In genomic region chr2:102485151-102485769, GRCh38 we compare ENCODE assay signal across 20 cellular contexts. TPM values are rescaled to one million over a fixed set of nuclear protein-coding genes. Genes with fewer than 3 reads are reported as not detected.
A peak's percentile ranks its signal among the peaks of the same experiment; 100 is the strongest.
DNase-seq lines count a peak whose midpoint lies in the region; ATAC-seq, FAIRE-seq and TF ChIP-seq lines count a peak whose summit lies in the region.
"Had no signal": no experiment of that assay in that cellular context is flagged by ENCODE, and none has a peak within 500 bp of the region (broad histone marks: within the 10 kb centered on the region; RNA-seq: fewer than 3 reads in every experiment).

No MANE protein-coding gene starts in this region.

- no peaks in the 10 kb centered on the region for H3K36me3 Mint-ChIP-seq in chondrocyte (ENCODE audit: low read depth)

- TF ChIP-seq CTCF in chondrocyte (IDR thresholded peaks at IDR 0.05) (no peak), spleen (IDR thresholded peaks at IDR 0.05 in 8 of 11, conservative IDR thresholded peaks at IDR 0.05 in 3 of 11) (no peak)

- no peaks in the 10 kb centered on the region for H3K4me1 ChIP-seq in small intestine (ENCODE audit: control insufficient read depth in 2 of 2, insufficient read depth in 1 of 2, low read depth in 1 of 2, low read length in 1 of 2)
- H3K4me1 ChIP-seq in spleen: peaks cover 0 to 25% (median 0%) of the 10 kb centered on the region in 6 donors

- FAIRE-seq in small intestine (lab: Jason Lieb, UNC): no peak

- H3K27me3 ChIP-seq in small intestine (ENCODE audit: control insufficient read depth in 2 of 2, insufficient read depth in 2 of 2, low read length in 2 of 2) (no peaks in the 10 kb centered on the region), spleen (replicated peaks in 1 of 7) (peaks cover 0 to 32% (median 0%) of the 10 kb centered on the region in 7 donors)

- H3K4me1 Mint-ChIP-seq in chondrocyte (ENCODE audit: low read depth): peaks cover 18% of the 10 kb centered on the region

- 79 to 89% (median 79%) methylated on average over 5 of the region's 5 CpGs for WGBS in small intestine, 3 donors
- 76 to 84% (median 83%) methylated on average over 5 of the region's 5 CpGs for WGBS in spleen, 5 donors

- ATAC-seq in SK-N-SH treated with all-trans-retinoic acid at 6 μM for 48 hours: peak; percentile 23; the same call in 2 of the 3 replicates
- peak; percentile 89 for ATAC-seq in left lobe of liver
- no peak for ATAC-seq in GM21717 (IDR thresholded peaks at IDR 0.05; ENCODE audit: unreplicated experiment)
- no peak for ATAC-seq in HG02759 (IDR thresholded peaks at IDR 0.05; ENCODE audit: unreplicated experiment)

- H3K4me3 Mint-ChIP-seq in chondrocyte (ENCODE audit: unreplicated experiment): no peak overlapping the region
- H3K4me3 Mint-ChIP-seq: HFFc6 had no signal

- intact Hi-C loops in spleen (cut with DNase I; ENCODE audit: low total_unique reads): no loop called here

- H3K36me3 ChIP-seq in small intestine (ENCODE audit: control insufficient read depth in 2 of 2, insufficient read depth in 2 of 2, low read length in 2 of 2) (no peaks in the 10 kb centered on the region), spleen (no peaks in the 10 kb centered on the region)

- H3K4me3 ChIP-seq in small intestine (ENCODE audit: low read depth in 1 of 2, low read length in 2 of 2): no peak overlapping the region
- no peak overlapping the region for H3K4me3 ChIP-seq in spleen
- H3K4me3 ChIP-seq: PC-9 had no signal

- H3K27ac ChIP-seq in small intestine (ENCODE audit: low read depth in 1 of 2, low read length in 1 of 2) (no peak overlapping the region), spleen (no peak overlapping the region)
- H3K27ac ChIP-seq: C4-2B, PC-9, RWPE1 had no signal

- no peak for TF ChIP-seq POLR2A in spleen (IDR thresholded peaks at IDR 0.05)

- H3K9me3 ChIP-seq in small intestine (ENCODE audit: control insufficient read depth, low read depth) (no peaks in the 10 kb centered on the region), spleen (no peaks in the 10 kb centered on the region)

- DNase-seq in chondrocyte (ENCODE audit: low spot score): no peak
- no peak for DNase-seq in left lobe of liver (ENCODE audit: low spot score)
- DNase-seq in small intestine: peak; percentile 39
- no peak for DNase-seq in H4 (ENCODE audit: low spot score)
- no peak for DNase-seq in spleen
- DNase-seq: ACHN, AML-193, DMS79, H7, HFFc6, KG1, NCI-H1694 treated with DMSO at 0.1 percent for 48 hours, NCI-H2107, NCI-H510A treated with DMSO at 0.1 percent for 48 hours, PC-9 had no signal

- H3K9me3 Mint-ChIP-seq in chondrocyte (ENCODE audit: low read depth): peaks cover under 1% of the 10 kb centered on the region
- H3K9me3 Mint-ChIP-seq: HFFc6 had no signal

- peak overlapping the region; percentile 50 for H3K27ac Mint-ChIP-seq in chondrocyte (ENCODE audit: unreplicated experiment)
- H3K27ac Mint-ChIP-seq: HFFc6 had no signal

- H3K27me3 Mint-ChIP-seq in chondrocyte (ENCODE audit: low read depth): peaks cover 17% of the 10 kb centered on the region

TF ChIP-seq in SK-N-SH treated with all-trans-retinoic acid at 6 μM for 48 hours, 23 proteins besides CTCF, POLR2A, EP300 and RAD21:
- no peak for TF ChIP-seq OSR1 (CRISPR knock-in tag; IDR thresholded peaks at IDR 0.05)
- TF ChIP-seq GLIS3 (CRISPR knock-in tag; IDR thresholded peaks at IDR 0.05): no peak
- TF ChIP-seq SNAI2 (CRISPR knock-in tag; IDR thresholded peaks at IDR 0.05): no peak
- TF ChIP-seq ZFP30 (CRISPR knock-in tag; IDR thresholded peaks at IDR 0.05): no peak
- TF ChIP-seq, protein P1, sequence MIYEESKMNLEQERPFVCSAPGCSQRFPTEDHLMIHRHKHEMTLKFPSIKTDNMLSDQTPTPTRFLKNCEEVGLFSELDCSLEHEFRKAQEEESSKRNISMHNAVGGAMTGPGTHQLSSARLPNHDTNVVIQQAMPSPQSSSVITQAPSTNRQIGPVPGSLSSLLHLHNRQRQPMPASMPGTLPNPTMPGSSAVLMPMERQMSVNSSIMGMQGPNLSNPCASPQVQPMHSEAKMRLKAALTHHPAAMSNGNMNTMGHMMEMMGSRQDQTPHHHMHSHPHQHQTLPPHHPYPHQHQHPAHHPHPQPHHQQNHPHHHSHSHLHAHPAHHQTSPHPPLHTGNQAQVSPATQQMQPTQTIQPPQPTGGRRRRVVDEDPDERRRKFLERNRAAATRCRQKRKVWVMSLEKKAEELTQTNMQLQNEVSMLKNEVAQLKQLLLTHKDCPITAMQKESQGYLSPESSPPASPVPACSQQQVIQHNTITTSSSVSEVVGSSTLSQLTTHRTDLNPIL (CRISPR knock-in tag; IDR thresholded peaks at IDR 0.05; ENCODE audit: low read depth): no peak
- no peak for TF ChIP-seq CSDC2 (CRISPR knock-in tag; IDR thresholded peaks at IDR 0.05)
- no peak for TF ChIP-seq TSHZ2 (CRISPR knock-in tag; IDR thresholded peaks at IDR 0.05)
- TF ChIP-seq CSRNP3 (CRISPR knock-in tag; IDR thresholded peaks at IDR 0.05): no peak
- TF ChIP-seq, protein P2, sequence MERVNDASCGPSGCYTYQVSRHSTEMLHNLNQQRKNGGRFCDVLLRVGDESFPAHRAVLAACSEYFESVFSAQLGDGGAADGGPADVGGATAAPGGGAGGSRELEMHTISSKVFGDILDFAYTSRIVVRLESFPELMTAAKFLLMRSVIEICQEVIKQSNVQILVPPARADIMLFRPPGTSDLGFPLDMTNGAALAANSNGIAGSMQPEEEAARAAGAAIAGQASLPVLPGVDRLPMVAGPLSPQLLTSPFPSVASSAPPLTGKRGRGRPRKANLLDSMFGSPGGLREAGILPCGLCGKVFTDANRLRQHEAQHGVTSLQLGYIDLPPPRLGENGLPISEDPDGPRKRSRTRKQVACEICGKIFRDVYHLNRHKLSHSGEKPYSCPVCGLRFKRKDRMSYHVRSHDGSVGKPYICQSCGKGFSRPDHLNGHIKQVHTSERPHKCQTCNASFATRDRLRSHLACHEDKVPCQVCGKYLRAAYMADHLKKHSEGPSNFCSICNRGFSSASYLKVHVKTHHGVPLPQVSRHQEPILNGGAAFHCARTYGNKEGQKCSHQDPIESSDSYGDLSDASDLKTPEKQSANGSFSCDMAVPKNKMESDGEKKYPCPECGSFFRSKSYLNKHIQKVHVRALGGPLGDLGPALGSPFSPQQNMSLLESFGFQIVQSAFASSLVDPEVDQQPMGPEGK (CRISPR knock-in tag; IDR thresholded peaks at IDR 0.05; ENCODE audit: borderline replicate concordance): no peak
- no peak for TF ChIP-seq ZNF565 (CRISPR knock-in tag; conservative IDR thresholded peaks at IDR 0.05; ENCODE audit: low read depth)

RNA-seq across cellular contexts. Expression of gene SLC9A4, which starts 12.2 kb away (rescaled TPM):
- total RNA-seq in chondrocyte (not detected in 3 replicates), left lobe of liver (not detected), spleen (under 1 TPM in 1 of 7 donors, not detected in 6; 0.10 TPM)
- polyA plus RNA-seq in small intestine (under 1 TPM in 1 of 3 donors, not detected in 2; 0.07 TPM), spleen (not detected)
- not detected in 2 replicates for total RNA-seq in H4 (2014; rRNA removed; shearing (Covaris generic))
- total RNA-seq: H7 had no signal

Comparison
In these comparisons a context has a peak if more than half of its experiments do, and no peak if none do; other contexts are left out.
1. ATAC-seq: peak in SK-N-SH treated with all-trans-retinoic acid at 6 μM for 48 hours (single experiment) and left lobe of liver (single experiment); none in GM21717 (single experiment) and HG02759 (single experiment).